In genomic region chr20:61508301-61508700, GRCh38 we compare ENCODE assay signal across 23 cellular contexts.
"Had no signal": no experiment of that assay in that cellular context is flagged by ENCODE, and none has a peak within 500 bp of the region (broad histone marks: within the 10 kb centered on the region; RNA-seq: fewer than 3 reads in every experiment).

No MANE protein-coding gene starts in this region.

- FAIRE-seq: RCC 7860 had no signal

- H3K4me2 ChIP-seq: SK-N-SH had no signal

- ATAC-seq: T-cell had no signal

- H3K9me3 ChIP-seq: SK-N-SH had no signal

- H3K27ac Mint-ChIP-seq: T-cell had no signal

- H3K36me3 Mint-ChIP-seq: T-cell had no signal

- DNase-seq: IMR-90, Karpas-422, KG1, MM.1S, NCI-H1092 treated with DMSO at 0.1 percent for 48 hours, NCI-H1436, NCI-H187, NCI-H2029, NCI-H2081 treated with DMSO at 0.1 percent for 48 hours, NCI-H2171, NCI-H226, NCI-H446, NCI-H510A, NCI-H524 treated with DMSO at 0.1 percent for 48 hours, NCI-H69, NCI-H774, RPMI8226, SHP77, SK-N-SH, SW 1271, T-cell had no signal

- H3K9me3 Mint-ChIP-seq: T-cell had no signal

- H3K9ac ChIP-seq: SK-N-SH had no signal

- H3K27ac ChIP-seq: HL-60 had no signal

- H3K4me1 Mint-ChIP-seq: T-cell had no signal

- H3K9me2 ChIP-seq: SK-N-SH had no signal

- H3K4me3 Mint-ChIP-seq: T-cell had no signal
